Comparison of ENCODE assay signal across 11 cellular contexts in the genomic region with DNA sequence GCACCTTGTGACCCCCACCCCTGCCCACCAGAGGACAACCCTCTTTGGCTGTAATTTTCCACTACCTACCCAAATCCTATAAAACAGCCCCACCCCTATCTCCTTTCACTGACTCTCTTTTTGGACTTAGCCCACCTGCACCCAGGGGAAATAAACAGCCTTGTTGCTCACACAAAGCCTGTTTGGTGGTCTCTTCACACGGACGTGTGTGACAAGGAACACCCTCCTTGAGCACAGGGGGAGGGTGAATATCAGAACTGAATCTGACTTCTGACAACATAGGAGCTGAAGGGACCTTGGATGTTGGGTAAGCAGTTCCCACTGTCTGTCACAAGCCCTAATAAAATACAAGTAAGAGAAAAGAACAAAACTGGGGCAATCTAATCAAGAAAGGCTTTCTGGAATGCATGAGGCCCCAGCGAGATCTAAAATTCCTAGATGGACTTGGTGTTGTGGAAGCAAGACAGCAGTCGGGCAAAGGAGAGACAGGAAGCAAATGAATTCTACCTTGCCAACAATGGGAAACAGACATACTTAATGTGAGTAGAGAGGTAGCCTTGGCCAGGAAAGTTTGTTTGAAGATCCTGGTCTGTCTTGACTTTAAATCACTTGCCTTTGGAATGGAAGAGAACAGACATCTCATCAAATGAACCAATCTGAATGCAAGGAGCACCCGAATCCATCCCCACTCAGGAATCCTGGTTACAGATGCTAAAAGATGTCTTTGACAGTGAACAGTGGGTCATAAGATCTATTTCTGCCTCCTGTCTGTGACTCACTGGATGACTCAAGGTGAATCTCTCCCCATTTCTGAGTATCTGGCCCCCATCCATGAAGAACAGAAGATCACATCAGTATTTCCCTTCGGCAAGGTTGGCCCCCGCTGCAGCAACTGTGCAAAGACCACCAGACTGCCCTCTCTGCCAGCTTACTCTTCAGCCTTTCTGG. TPM values are rescaled to one million over a fixed set of nuclear protein-coding genes. Genes with fewer than 3 reads are reported as not detected.
DNase-seq lines count a peak whose midpoint lies in the region; ATAC-seq and TF ChIP-seq lines count a peak whose summit lies in the region.
"Had no signal": no experiment of that assay in that cellular context is flagged by ENCODE, and none has a peak within 500 bp of the region (broad histone marks: within the 10 kb centered on the region; RNA-seq: fewer than 3 reads in every experiment).

No MANE protein-coding gene starts in this region.

- H4K91ac ChIP-seq in IMR-90 (ENCODE audit: insufficient read depth, low read depth, low read length), result 0 out of 2 replicates have a peak overlapping the region, but pooled peaks have one; percentile 33
- no peak overlapping the region for H4K91ac ChIP-seq in mesenchymal stem cell (ENCODE audit: low read length)

- 50% methylated on average over 2 of the region's 7 CpGs; no CpG with 5 or more reads in 1 of the 2 experiments for WGBS in IMR-90 (ENCODE audit: extremely low coverage in 2 of 2, insufficient read length in 1 of 2), 2 experiments
- WGBS in mesenchymal stem cell, result 43% methylated on average over 7 of the region's 7 CpGs

- H2BK120ac ChIP-seq in IMR-90 (ENCODE audit: low read depth, low read length) (peak overlapping the region; percentile 15; the same call in 1 of the 2 replicates), mesenchymal stem cell (ENCODE audit: low read depth, low read length) (no peak overlapping the region)

- peaks cover 8% of the 10 kb centered on the region; the same call in 1 of the 2 replicates for H3K4me1 ChIP-seq in IMR-90 (ENCODE audit: control insufficient read depth, insufficient read depth, low read length)
- H3K4me1 ChIP-seq in mesenchymal stem cell (ENCODE audit: control insufficient read depth, insufficient read depth, low read depth, low read length), result peaks cover 6% of the 10 kb centered on the region
- H3K4me1 ChIP-seq in BE2C, result no peaks in the 10 kb centered on the region

- no peak overlapping the region for H2BK5ac ChIP-seq in IMR-90 (ENCODE audit: low read depth, low read length, poor library complexity, severe bottlenecking)
- no peak overlapping the region for H2BK5ac ChIP-seq in mesenchymal stem cell (ENCODE audit: low read depth, low read length, poor library complexity, severe bottlenecking)

- H3K4ac ChIP-seq in IMR-90 (ENCODE audit: low read depth, low read length) (no peak overlapping the region), mesenchymal stem cell (ENCODE audit: low read depth in 1 of 2, low read length in 2 of 2) (no peak overlapping the region)

- peaks cover 5% of the 10 kb centered on the region; the same call in 1 of the 2 replicates for H3K9me1 ChIP-seq in IMR-90 (ENCODE audit: insufficient read depth, low read length)

- in situ Hi-C loops in IMR-90 (cut with MboI; ENCODE audit: low sequenced_read_pairs), result no loop called here

- BruUV-seq in IMR-90 (replicated peaks; lab: Mats Ljungman, UMichigan), result no TSS peak

- H3K9me3 ChIP-seq in IMR-90 (ENCODE audit: control insufficient read depth, insufficient read depth, low read length) (no peaks in the 10 kb centered on the region), mesenchymal stem cell (ENCODE audit: control insufficient read depth, low read length) (no peaks in the 10 kb centered on the region), BE2C (no peaks in the 10 kb centered on the region)
- H3K9me3 ChIP-seq: stomach had no signal

- H2BK15ac ChIP-seq in IMR-90 (ENCODE audit: low read depth, low read length), result no peak overlapping the region
- no peak overlapping the region for H2BK15ac ChIP-seq in mesenchymal stem cell (ENCODE audit: low read depth, poor library complexity, severe bottlenecking)

- peak; percentile 18 for DNase-seq in BJ (ENCODE audit: low read depth)
- DNase-seq in IMR-90, result peak; percentile 87
- DNase-seq in choroid plexus epithelial cell (ENCODE audit: low read depth), result peak; percentile 69
- peak; percentile 58 for DNase-seq in mesenchymal stem cell
- DNase-seq in BE2C, result no peak
- DNase-seq in stimulated activated CD4-positive, alpha-beta T cell treated with anti-CD3 and anti-CD28 coated beads, Interleukin-1b, Interleukin-23, amount 100 ng/mL, for 48 hours, result no peak
- no peak for DNase-seq in NCI-H510A (lab: John Stamatoyannopoulos, UW)
- no peak for DNase-seq in DMS53 treated with DMSO at 0.1 percent for 48 hours (lab: John Stamatoyannopoulos, UW; ENCODE audit: unreplicated experiment)
- DNase-seq: stomach had no signal

- no peak overlapping the region for H3K56ac ChIP-seq in IMR-90 (ENCODE audit: extremely low read depth, insufficient read depth, low read length)

- no peak for TF ChIP-seq RAD21 in IMR-90 (IDR thresholded peaks at IDR 0.05; ENCODE audit: low read length)

- dilution Hi-C loops in IMR-90 (cut with HindIII; ENCODE audit: low sequenced_read_pairs, unreplicated experiment), result no loop called here

- H3K36me3 ChIP-seq in BJ (ENCODE audit: control insufficient read depth, insufficient read depth, low read length) (no peaks in the 10 kb centered on the region), IMR-90 (ENCODE audit: control insufficient read depth, insufficient read depth, low read length) (no peaks in the 10 kb centered on the region), mesenchymal stem cell (ENCODE audit: control insufficient read depth in 1 of 2, insufficient read depth in 2 of 2, low read depth in 1 of 2, low read length in 2 of 2) (no peaks in the 10 kb centered on the region), BE2C (no peaks in the 10 kb centered on the region)
- H3K36me3 ChIP-seq: stomach had no signal

- 0 out of 2 replicates have a peak overlapping the region, but pooled peaks have one; percentile 40 for H2AK5ac ChIP-seq in IMR-90 (ENCODE audit: low read depth, low read length)
- H2AK5ac ChIP-seq in mesenchymal stem cell (ENCODE audit: low read length, severe bottlenecking), result peak overlapping the region; percentile 20

- intact Hi-C loops in IMR-90 (cut with micrococcal nuclease), result no loop called here

- no peak overlapping the region for H4K5ac ChIP-seq in IMR-90 (ENCODE audit: low read depth, low read length)

- no peak overlapping the region for H3K27ac ChIP-seq in IMR-90 (ENCODE audit: insufficient read depth, low read length)
- H3K27ac ChIP-seq in mesenchymal stem cell (ENCODE audit: low read length, poor library complexity, severe bottlenecking), result no peak overlapping the region
- H3K27ac ChIP-seq: stomach had no signal

- H3K23ac ChIP-seq in IMR-90 (ENCODE audit: low read depth, low read length) (no peak overlapping the region), mesenchymal stem cell (ENCODE audit: low read length in 2 of 2) (no peak overlapping the region)

- CTCF ChIA-PET in BJ (lab: Yijun Ruan, JAX), result interaction anchor here (0.6 to 2.0 kb wide), 9 partner anchors 9 to 612 kb away, joined by 3 to 7 read pairs (median 5); no protein-coding TSS in a partner anchor
- CTCF ChIA-PET in IMR-90 (lab: Yijun Ruan, JAX), result interaction anchor here (1.0 kb wide), 1 partner anchor 54 kb away, joined by 3 read pairs; no protein-coding TSS in a partner anchor

- POLR2A ChIA-PET in BJ (lab: Charles Lee), result no interaction called here
- POLR2A ChIA-PET in IMR-90 (lab: Charles Lee; ENCODE audit: unreplicated experiment), result no interaction called here

- H2AFZ ChIP-seq in IMR-90 (replicated peaks; ENCODE audit: low read length, poor library complexity) (no peak overlapping the region), mesenchymal stem cell (ENCODE audit: low read depth, low read length) (no peak overlapping the region)

- H4K8ac ChIP-seq in IMR-90 (ENCODE audit: low read depth in 2 of 2, low read length in 2 of 2) (no peak overlapping the region), mesenchymal stem cell (ENCODE audit: low read length) (no peak overlapping the region)

- H3K4me2 ChIP-seq in IMR-90 (ENCODE audit: low read depth, low read length) (no peak overlapping the region; the same call in 1 of the 2 replicates), mesenchymal stem cell (ENCODE audit: low read length, poor library complexity, severe bottlenecking) (no peak overlapping the region)

- H3K9ac ChIP-seq in IMR-90 (ENCODE audit: low read depth, low read length), result no peak overlapping the region
- peak overlapping the region; percentile 60 for H3K9ac ChIP-seq in mesenchymal stem cell (ENCODE audit: low read length)

- H3K27me3 ChIP-seq in BJ (ENCODE audit: control insufficient read depth, insufficient read depth, low read length) (no peaks in the 10 kb centered on the region), IMR-90 (ENCODE audit: control insufficient read depth, insufficient read depth, low read length) (peaks cover 4% of the 10 kb centered on the region; the same call in 1 of the 2 replicates), mesenchymal stem cell (ENCODE audit: control insufficient read depth in 1 of 2, insufficient read depth in 1 of 2, low read length in 2 of 2) (no peaks in the 10 kb centered on the region), BE2C (peaks cover 3% of the 10 kb centered on the region; the same call in 1 of the 2 replicates)
- H3K27me3 ChIP-seq: stomach had no signal

- H3K18ac ChIP-seq in IMR-90 (ENCODE audit: low read depth, low read length) (no peak overlapping the region), mesenchymal stem cell (ENCODE audit: low read depth in 1 of 2, low read length in 2 of 2) (no peak overlapping the region)

- TF ChIP-seq POLR2A in IMR-90 (IDR thresholded peaks at IDR 0.05; ENCODE audit: low read depth, low read length), result no peak

- H2AK9ac ChIP-seq in IMR-90 (replicated peaks; ENCODE audit: low read depth, low read length, poor library complexity), result no peak overlapping the region

- no peak overlapping the region for H3K4me3 ChIP-seq in BJ (ENCODE audit: low read depth, low read length)
- H3K4me3 ChIP-seq in IMR-90 (ENCODE audit: insufficient read depth, low read depth, low read length), result no peak overlapping the region
- no peak overlapping the region for H3K4me3 ChIP-seq in choroid plexus epithelial cell (ENCODE audit: low read depth, low read length)
- H3K4me3 ChIP-seq in mesenchymal stem cell (ENCODE audit: insufficient read depth in 1 of 2, low read depth in 1 of 2, low read length in 2 of 2), result peak overlapping the region in 1 of 2 experiments; percentile 57
- no peak overlapping the region for H3K4me3 ChIP-seq in BE2C (ENCODE audit: low read depth, low read length)
- H3K4me3 ChIP-seq: stomach had no signal

- H3K14ac ChIP-seq in IMR-90 (replicated peaks; ENCODE audit: low read depth, low read length) (0 out of 2 replicates have a peak overlapping the region, but pooled peaks have one; percentile 28), mesenchymal stem cell (ENCODE audit: low read length in 2 of 2) (no peak overlapping the region)

- peak overlapping the region; percentile 2; the same call in 1 of the 2 replicates for H2BK20ac ChIP-seq in IMR-90 (ENCODE audit: low read depth, low read length)

- no peaks in the 10 kb centered on the region for H4K20me1 ChIP-seq in IMR-90 (ENCODE audit: insufficient read depth, low read length)

- peak; percentile 57 for ATAC-seq in IMR-90 (ENCODE audit: low read depth)
- ATAC-seq: natural killer cell treated with Interleukin-12 subunit alpha and Interleukin-12 subunit beta and Interleukin-15 and Interleukin-18, amount 100 ng/mL, for 72 hours had no signal

- H2BK12ac ChIP-seq in mesenchymal stem cell (ENCODE audit: low read length in 2 of 2), result no peak overlapping the region

- H3K79me1 ChIP-seq in IMR-90 (ENCODE audit: low read depth in 1 of 2, low read length in 2 of 2) (no peaks in the 10 kb centered on the region), mesenchymal stem cell (replicated peaks; ENCODE audit: low read length, poor library complexity, severe bottlenecking) (no peaks in the 10 kb centered on the region)

- TF ChIP-seq CTCF in BJ (IDR thresholded peaks at IDR 0.05; ENCODE audit: insufficient read depth, low read depth, low read length), result no peak
- no peak for TF ChIP-seq CTCF in IMR-90 (conservative IDR thresholded peaks at IDR 0.05; ENCODE audit: low read depth, low read length)
- no peak for TF ChIP-seq CTCF in choroid plexus epithelial cell (conservative IDR thresholded peaks at IDR 0.05; ENCODE audit: low read depth, low read length)
- TF ChIP-seq CTCF in BE2C (IDR thresholded peaks at IDR 0.05; ENCODE audit: low read depth, low read length), result no peak

RNA-seq across cellular contexts. Expression of a gene that starts 53.3 kb away (rescaled TPM):
- 72.6 and 76.8 TPM in 2 replicates for polyA plus RNA-seq in BJ (2011; rRNA removed)
- 20.6 and 24.7 TPM in 2 replicates for polyA minus RNA-seq in BJ (2011; rRNA and poly(A)+ RNA removed)
- 37.8 and 40.9 TPM in 2 replicates for total RNA-seq in IMR-90 (2012; rRNA removed)
- polyA plus RNA-seq in IMR-90 (2012; rRNA removed), result 66.6 and 71.3 TPM in 2 replicates
- polyA plus RNA-seq in IMR-90 (2012; cell fraction: cytosol; rRNA removed), result 58.3 and 69.7 TPM in 2 replicates
- 25.9 and 31.7 TPM in 2 replicates for polyA plus RNA-seq in IMR-90 (2012; cell fraction: nucleus; rRNA removed; ENCODE audit: low replicate concordance)
- polyA plus RNA-seq in mesenchymal stem cell (2013, experiment 1 of 2), result 118 TPM
- polyA plus RNA-seq in mesenchymal stem cell (2013, experiment 2 of 2), result 119 TPM
- polyA plus RNA-seq in BE2C (2012; ENCODE audit: insufficient read depth, insufficient read length, low read depth), result 0.65 TPM
- polyA plus RNA-seq: CD8-positive, alpha-beta memory T cell had no signal

Comparison
In these comparisons a context has a peak if more than half of its experiments do, and no peak if none do; other contexts are left out.
1. DNase-seq: peak in BJ (single experiment), IMR-90 (single experiment), choroid plexus epithelial cell (single experiment) and mesenchymal stem cell (single experiment); none in BE2C (single experiment), stimulated activated CD4-positive, alpha-beta T cell treated with anti-CD3 and anti-CD28 coated beads, Interleukin-1b, Interleukin-23, amount 100 ng/mL, for 48 hours (single experiment), NCI-H510A (single experiment) and DMS53 treated with DMSO at 0.1 percent for 48 hours (single experiment).